Comparison of ENCODE assay signal across 20 cellular contexts in genomic region chrX:82230013-82230412, GRCh38.
DNase-seq lines count a peak whose midpoint lies in the region; ATAC-seq and TF ChIP-seq lines count a peak whose summit lies in the region.
"Had no signal": no experiment of that assay in that cellular context is flagged by ENCODE, and none has a peak within 500 bp of the region (broad histone marks: within the 10 kb centered on the region; RNA-seq: fewer than 3 reads in every experiment).

No MANE protein-coding gene starts in this region.

- H3K4me3 ChIP-seq in OCI-LY1 (ENCODE audit: low read depth, low read length, poor library complexity, severe bottlenecking), result no peak overlapping the region
- H3K4me3 ChIP-seq in CD8-positive, alpha-beta T cell (ENCODE audit: low read depth, low read length), result no peak overlapping the region
- H3K4me3 ChIP-seq: cardiac muscle cell, left lung, prostate gland had no signal

- no peak overlapping the region for H2AFZ ChIP-seq in OCI-LY1 (ENCODE audit: low read length)

- no peak for ATAC-seq in GM21619 (IDR thresholded peaks at IDR 0.05; ENCODE audit: unreplicated experiment)
- ATAC-seq in CD8-positive, alpha-beta T cell, result no peak
- ATAC-seq: activated T-cell treated with anti-CD3 and anti-CD28 coated beads, Interleukin-2, amount 50 U/mL, for 72 hours; left lung; T-cell had no signal

- peak; percentile 66 for DNase-seq in DMS53 (lab: John Stamatoyannopoulos, UW)
- DNase-seq in kidney tubule cell (ENCODE audit: low spot score), result peak; percentile 1
- no peak for DNase-seq in activated gamma-delta T cell (lab: John Stamatoyannopoulos, UW)
- no peak for DNase-seq in CD8-positive, alpha-beta T cell
- no peak for DNase-seq in activated CD4-positive, alpha-beta T cell treated with anti-CD3 and anti-CD28 coated beads for 1 hour
- DNase-seq: activated CD4-positive, alpha-beta T cell treated with anti-CD3 and anti-CD28 coated beads for 4 hours; activated naive CD4-positive, alpha-beta T cell treated with anti-CD3 and anti-CD28 coated beads, Interleukin-2, amount 50 U/mL, for 16 hours; activated T-cell treated with anti-CD3 and anti-CD28 coated beads, Interleukin-2, amount 50 U/mL, for 72 hours; C1 segment of cervical spinal cord; cortex of kidney; left lung; NCI-H2171; SIG-M5; substantia nigra; T-cell had no signal

- no peaks in the 10 kb centered on the region for H3F3A ChIP-seq in OCI-LY1 (ENCODE audit: insufficient read depth, low read length)

- intact Hi-C loops in CD8-positive, alpha-beta T cell (cut with DNase I, micrococcal nuclease), result no loop called here

- no peaks in the 10 kb centered on the region for H4K20me1 ChIP-seq in OCI-LY1 (ENCODE audit: insufficient read depth, low read length)

- no peaks in the 10 kb centered on the region for H3K4me1 Mint-ChIP-seq in CD8-positive, alpha-beta T cell (ENCODE audit: low read depth)
- H3K4me1 Mint-ChIP-seq: T-cell had no signal

- H3K27me3 Mint-ChIP-seq in CD8-positive, alpha-beta T cell (ENCODE audit: low read depth), result no peaks in the 10 kb centered on the region

- POLR2A ChIA-PET in CD8-positive, alpha-beta T cell (lab: Charles Lee), result no interaction called here

- CTCF ChIA-PET in CD8-positive, alpha-beta T cell (lab: Charles Lee), result no interaction called here

- H3K4me1 ChIP-seq in OCI-LY1 (ENCODE audit: insufficient read depth, low read length, severe bottlenecking), result no peaks in the 10 kb centered on the region
- H3K4me1 ChIP-seq in CD8-positive, alpha-beta T cell (ENCODE audit: insufficient read depth, low read length), result no peaks in the 10 kb centered on the region
- H3K4me1 ChIP-seq: left lung, prostate gland had no signal

- no peak overlapping the region for H3K27ac ChIP-seq in OCI-LY1 (ENCODE audit: low read depth, low read length, poor library complexity, severe bottlenecking)
- no peak overlapping the region for H3K27ac ChIP-seq in CD8-positive, alpha-beta T cell (ENCODE audit: low read depth, low read length)
- H3K27ac ChIP-seq: cardiac muscle cell, left lung, prostate gland had no signal

- no peaks in the 10 kb centered on the region for H3K9me2 ChIP-seq in OCI-LY1 (ENCODE audit: low read depth, low read length)

- no peak overlapping the region for H3K27ac Mint-ChIP-seq in CD8-positive, alpha-beta T cell
- H3K27ac Mint-ChIP-seq: activated T-cell treated with anti-CD3 and anti-CD28 coated beads, Interleukin-2, amount 50 U/mL, for 72 hours; T-cell had no signal

- peak; percentile 11; the same call in 1 of the 2 replicates for TF ChIP-seq RAD21 in Ishikawa (IDR thresholded peaks at IDR 0.05; ENCODE audit: low read depth)

- no peaks in the 10 kb centered on the region for H3K36me3 ChIP-seq in OCI-LY1 (ENCODE audit: insufficient read depth, low read length)
- no peaks in the 10 kb centered on the region for H3K36me3 ChIP-seq in CD8-positive, alpha-beta T cell (ENCODE audit: insufficient read depth, low read length)
- H3K36me3 ChIP-seq: cardiac muscle cell, left lung, prostate gland had no signal

- H3K9me3 Mint-ChIP-seq in CD8-positive, alpha-beta T cell, result peaks cover 4% of the 10 kb centered on the region

- peak; percentile 45 for TF ChIP-seq CTCF in OCI-LY1 (IDR thresholded peaks at IDR 0.05; ENCODE audit: low read length)
- no peak for TF ChIP-seq CTCF in CD8-positive, alpha-beta T cell (IDR thresholded peaks at IDR 0.05)

- no peak overlapping the region for H3K4me3 Mint-ChIP-seq in CD8-positive, alpha-beta T cell
- H3K4me3 Mint-ChIP-seq: activated T-cell treated with anti-CD3 and anti-CD28 coated beads, Interleukin-2, amount 50 U/mL, for 72 hours; T-cell had no signal

- no peaks in the 10 kb centered on the region for H3K36me3 Mint-ChIP-seq in CD8-positive, alpha-beta T cell
- H3K36me3 Mint-ChIP-seq: T-cell had no signal

- TF ChIP-seq EP300 in Ishikawa (IDR thresholded peaks at IDR 0.05; ENCODE audit: borderline replicate concordance), result no peak

- H3K27me3 ChIP-seq in OCI-LY1 (ENCODE audit: insufficient read depth, low read length), result no peaks in the 10 kb centered on the region
- H3K27me3 ChIP-seq in CD8-positive, alpha-beta T cell (ENCODE audit: insufficient read depth, low read length), result no peaks in the 10 kb centered on the region
- H3K27me3 ChIP-seq: cardiac muscle cell, left lung had no signal

- no peaks in the 10 kb centered on the region for H3K9me3 ChIP-seq in OCI-LY1 (ENCODE audit: low read length)
- no peaks in the 10 kb centered on the region for H3K9me3 ChIP-seq in CD8-positive, alpha-beta T cell (ENCODE audit: low read length)
- H3K9me3 ChIP-seq: left lung, prostate gland had no signal

- H3K4me2 ChIP-seq in OCI-LY1 (ENCODE audit: low read length), result no peak overlapping the region

- H3K9ac ChIP-seq in OCI-LY1 (ENCODE audit: low read length), result no peak overlapping the region

- no peaks in the 10 kb centered on the region for H3K79me2 ChIP-seq in OCI-LY1 (ENCODE audit: insufficient read depth, low read length)

TF ChIP-seq in Ishikawa, 13 proteins besides CTCF, POLR2A, EP300 and RAD21:
- no peak for TF ChIP-seq CEBPB (IDR thresholded peaks at IDR 0.05)
- no peak for TF ChIP-seq ZBTB7A (IDR thresholded peaks at IDR 0.05; ENCODE audit: low read depth)
- no peak for TF ChIP-seq TCF12 (IDR thresholded peaks at IDR 0.05; ENCODE audit: low read depth)
- TF ChIP-seq CREB1 (IDR thresholded peaks at IDR 0.05; ENCODE audit: low read depth), result no peak
- TF ChIP-seq, protein P1, sequence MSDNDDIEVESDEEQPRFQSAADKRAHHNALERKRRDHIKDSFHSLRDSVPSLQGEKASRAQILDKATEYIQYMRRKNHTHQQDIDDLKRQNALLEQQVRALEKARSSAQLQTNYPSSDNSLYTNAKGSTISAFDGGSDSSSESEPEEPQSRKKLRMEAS (IDR thresholded peaks at IDR 0.05), result no peak
- no peak for TF ChIP-seq YY1 (IDR thresholded peaks at IDR 0.05; ENCODE audit: low read depth)
- no peak for TF ChIP-seq TEAD4 (IDR thresholded peaks at IDR 0.05)
- no peak for TF ChIP-seq REST (IDR thresholded peaks at IDR 0.05; ENCODE audit: low read depth)
- no peak for TF ChIP-seq NFIC (IDR thresholded peaks at IDR 0.05)

Comparison
In these comparisons a context has a peak if more than half of its experiments do, and no peak if none do; other contexts are left out.
1. DNase-seq: peak in DMS53 (single experiment) and kidney tubule cell (single experiment); none in activated gamma-delta T cell (single experiment), CD8-positive, alpha-beta T cell (0 of 7) and activated CD4-positive, alpha-beta T cell treated with anti-CD3 and anti-CD28 coated beads for 1 hour (single experiment).